8 cellular contexts compared by ENCODE assay signal in the genomic region with DNA sequence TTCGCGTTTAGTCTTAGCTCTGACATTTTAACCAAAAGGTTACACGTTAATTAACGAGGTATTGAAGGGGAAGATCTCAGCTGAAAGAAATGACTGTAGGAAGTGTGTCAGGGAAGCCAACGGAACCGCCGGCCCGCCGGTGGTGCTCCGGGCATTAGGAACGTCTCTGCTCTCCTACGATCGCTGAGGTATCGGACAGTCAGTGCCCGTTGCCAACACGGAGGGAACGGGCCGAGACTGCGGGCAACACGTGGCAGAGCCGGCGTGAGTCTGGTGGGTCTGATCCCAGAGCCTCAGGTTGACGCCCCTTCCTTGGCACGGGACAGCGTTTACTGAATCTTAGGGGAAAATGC. TPM values are rescaled to one million over a fixed set of nuclear protein-coding genes. Genes with fewer than 3 reads are reported as not detected.
A peak's percentile ranks its signal among the peaks of the same experiment; 100 is the strongest.
DNase-seq lines count a peak whose midpoint lies in the region; ATAC-seq, FAIRE-seq and TF ChIP-seq lines count a peak whose summit lies in the region.
"Not testable (repeated sequence)": the region's sequence is repeated elsewhere in the genome, so short reads cannot be mapped to it uniquely, and the experiment has no call there.

No MANE protein-coding gene starts in this region.

- WGBS in mesodermal cell (ENCODE audit: insufficient coverage in 2 of 2), 2 experiments, result 2 to 4% methylated on average over 21 to 24 of the region's 25 CpGs
- WGBS in small intestine, 3 donors, result 1% methylated on average over 25 of the region's 25 CpGs

- not testable (repeated sequence) for FAIRE-seq in small intestine (lab: Jason Lieb, UNC)

- H4K20me1 ChIP-seq in fibroblast of lung (ENCODE audit: control insufficient read depth, extremely low read depth, insufficient read depth, low read length), result not testable (repeated sequence)

- not testable (repeated sequence) for H3K9me3 Mint-ChIP-seq in activated naive CD8-positive, alpha-beta T cell (ENCODE audit: low read depth)

- TF ChIP-seq CTCF in fibroblast of lung (conservative IDR thresholded peaks at IDR 0.05 in 1 of 2, IDR thresholded peaks at IDR 0.05 in 1 of 2; ENCODE audit: low read depth in 1 of 2, low read length in 2 of 2), result not testable (repeated sequence)

- peak; percentile 7 for ATAC-seq in GM19351 (IDR thresholded peaks at IDR 0.05; ENCODE audit: unreplicated experiment)
- ATAC-seq in HG03378 (IDR thresholded peaks at IDR 0.05; ENCODE audit: unreplicated experiment), result peak; percentile 4

- not testable (repeated sequence) for H3K9ac ChIP-seq in fibroblast of lung (ENCODE audit: insufficient read depth, low read length)

- H3K36me3 Mint-ChIP-seq in activated naive CD8-positive, alpha-beta T cell, result not testable (repeated sequence)

- H3K4me3 ChIP-seq in SJSA1 (peak overlapping the region; percentile 24), fibroblast of lung (replicated peaks in 1 of 4; ENCODE audit: control extremely low read depth in 1 of 4, insufficient read depth in 1 of 4, low read depth in 3 of 4, low read length in 4 of 4) (peak overlapping the region; percentile 50 to 74 (median 64)), mesodermal cell (ENCODE audit: extremely low read depth, insufficient read depth, low read length, poor library complexity, severe bottlenecking) (peak overlapping the region; percentile 47), small intestine (ENCODE audit: low read depth in 1 of 2, low read length in 2 of 2) (peak overlapping the region; percentile 14 to 60)

- DNase-seq in AG20443 (ENCODE audit: low spot score) (peak; percentile 9), fibroblast of lung (ENCODE audit: low read depth in 2 of 2) (peak in 1 of 2 donors; percentile 18)
- not testable (repeated sequence) for DNase-seq in SJSA1 (ENCODE audit: low read depth in 1 of 2, low spot score in 2 of 2); small intestine

- H3K4me3 Mint-ChIP-seq in activated naive CD8-positive, alpha-beta T cell, result peak overlapping the region; percentile 98

- H2AFZ ChIP-seq in fibroblast of lung (ENCODE audit: low read length), result peak overlapping the region; percentile 85

- H3K36me3 ChIP-seq in SJSA1; fibroblast of lung (ENCODE audit: control insufficient read depth, insufficient read depth, low read length); mesodermal cell (ENCODE audit: control insufficient read depth, insufficient read depth, low read length); small intestine (ENCODE audit: control insufficient read depth in 2 of 2, insufficient read depth in 2 of 2, low read length in 2 of 2): not testable (repeated sequence)

- H3K27ac Mint-ChIP-seq in activated naive CD8-positive, alpha-beta T cell, result peak overlapping the region; percentile 98

- not testable (repeated sequence) for H3K9me3 ChIP-seq in SJSA1 (replicated peaks); fibroblast of lung (ENCODE audit: control insufficient read depth, insufficient read depth, low read depth, low read length); mesodermal cell (ENCODE audit: control insufficient read depth, low read length); small intestine (ENCODE audit: control insufficient read depth, low read depth)

- H3K4me2 ChIP-seq in fibroblast of lung (ENCODE audit: extremely low read depth, insufficient read depth, low read length), result peak overlapping the region; percentile 81

- not testable (repeated sequence) for H3K79me2 ChIP-seq in fibroblast of lung (ENCODE audit: control insufficient read depth, insufficient read depth, low read length)

- not testable (repeated sequence) for H3K27me3 Mint-ChIP-seq in activated naive CD8-positive, alpha-beta T cell

- peaks cover 23% of the 10 kb centered on the region for H3K4me1 Mint-ChIP-seq in activated naive CD8-positive, alpha-beta T cell (ENCODE audit: low read depth)

- not testable (repeated sequence) for H3K4me1 ChIP-seq in SJSA1 (replicated peaks); fibroblast of lung (ENCODE audit: control insufficient read depth, extremely low read depth, insufficient read depth, low read length); mesodermal cell (ENCODE audit: control insufficient read depth, insufficient read depth, low read length, poor library complexity, severe bottlenecking); small intestine (ENCODE audit: control insufficient read depth in 2 of 2, insufficient read depth in 1 of 2, low read depth in 1 of 2, low read length in 1 of 2)

- H3K27ac ChIP-seq in SJSA1; fibroblast of lung (ENCODE audit: insufficient read depth, low read length); mesodermal cell (ENCODE audit: low read depth, low read length, severe bottlenecking): not testable (repeated sequence)
- peak overlapping the region in 1 of 2 donors; percentile 17 for H3K27ac ChIP-seq in small intestine (ENCODE audit: low read depth in 1 of 2, low read length in 1 of 2)

- not testable (repeated sequence) for H3K27me3 ChIP-seq in SJSA1 (replicated peaks); fibroblast of lung (ENCODE audit: control insufficient read depth, insufficient read depth, low read length); small intestine (ENCODE audit: control insufficient read depth in 2 of 2, insufficient read depth in 2 of 2, low read length in 2 of 2)

RNA-seq across cellular contexts. Expression of a gene that starts 16.5 kb away (rescaled TPM):
- total RNA-seq in SJSA1 (2014; rRNA removed; shearing (Covaris generic)), result 52.0 and 66.1 TPM in 2 replicates
- total RNA-seq in fibroblast of lung, result 62.8 and 63.4 TPM in 2 replicates
- polyA plus RNA-seq in fibroblast of lung (89.6 and 94.4 TPM in 2 replicates), small intestine (10 to 100 TPM; 53.8 to 66.6 (median 55.2) TPM)
- 60.3 and 62.1 TPM in 2 replicates for polyA plus RNA-seq in fibroblast of lung (2012)
- 8.7 and 15.2 TPM in 2 replicates for polyA minus RNA-seq in fibroblast of lung (ENCODE audit: low replicate concordance)
- 73.9 TPM for polyA plus RNA-seq in mesodermal cell (2013, experiment 1 of 2)
- polyA plus RNA-seq in mesodermal cell (2013, experiment 2 of 2), result 87.7 TPM
